ENCODE assay signal across 28 cellular contexts in the genomic region with DNA sequence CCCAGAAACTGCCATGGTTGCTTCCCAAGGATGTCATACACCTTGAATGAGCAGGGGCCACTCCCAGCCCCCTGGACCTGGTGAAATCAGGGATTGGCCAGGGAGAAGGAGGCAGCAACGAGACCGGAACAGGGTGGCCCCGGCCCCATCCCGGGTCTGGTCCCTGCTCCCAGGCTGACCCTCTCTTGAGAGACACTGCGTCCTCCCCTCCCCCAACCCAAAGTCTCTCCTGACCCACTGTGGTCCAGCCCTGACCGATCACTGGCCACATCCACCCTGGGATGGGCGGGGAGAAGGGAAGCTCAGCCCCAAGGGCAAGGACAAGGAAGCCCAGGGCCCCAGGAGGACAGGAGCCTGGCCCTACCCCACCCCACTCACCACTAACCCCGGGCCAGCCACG. TPM values are rescaled to one million over a fixed set of nuclear protein-coding genes. Genes with fewer than 3 reads are reported as not detected.
DNase-seq lines count a peak whose midpoint lies in the region; ATAC-seq lines count a peak whose summit lies in the region.
"Had no signal": no experiment of that assay in that cellular context is flagged by ENCODE, and none has a peak within 500 bp of the region (broad histone marks: within the 10 kb centered on the region; RNA-seq: fewer than 3 reads in every experiment).

No MANE protein-coding gene starts in this region.

- H2BK120ac ChIP-seq in mesenchymal stem cell (ENCODE audit: low read depth, low read length) = peak overlapping the region; percentile 55

- H4K20me1 ChIP-seq in BLaER1 = peaks cover 5% of the 10 kb centered on the region; the same call in 1 of the 2 replicates

- H3K9me3 ChIP-seq in BLaER1 = 0 out of 2 replicates have a peak, but pooled peaks cover 7% of the 10 kb centered on the region
- no peaks in the 10 kb centered on the region for H3K9me3 ChIP-seq in CD4-positive, CD25-positive, alpha-beta regulatory T cell (ENCODE audit: control insufficient read depth in 2 of 2, low read length in 2 of 2)
- no peaks in the 10 kb centered on the region for H3K9me3 ChIP-seq in T-helper 17 cell (ENCODE audit: control insufficient read depth, low read length, poor library complexity, severe bottlenecking)
- H3K9me3 ChIP-seq in mesenchymal stem cell (ENCODE audit: control insufficient read depth, low read length) = no peaks in the 10 kb centered on the region
- H3K9me3 ChIP-seq: body of pancreas, lower lobe of right lung, mucosa of descending colon had no signal

- no peak overlapping the region for H3K14ac ChIP-seq in mesenchymal stem cell (ENCODE audit: low read length in 2 of 2)

- H3K9ac ChIP-seq in BLaER1 = no peak overlapping the region
- no peak overlapping the region for H3K9ac ChIP-seq in mesenchymal stem cell (ENCODE audit: low read length)
- H3K9ac ChIP-seq: neural progenitor cell had no signal

- peak overlapping the region; percentile 75 to 85 (median 77) for H3K27ac Mint-ChIP-seq in CD4-positive, CD25-positive, alpha-beta regulatory T cell
- peak overlapping the region; percentile 19 for H3K27ac Mint-ChIP-seq in T-helper 17 cell
- H3K27ac Mint-ChIP-seq: progenitor cell of endocrine pancreas had no signal

- no peak overlapping the region for H3K4ac ChIP-seq in mesenchymal stem cell (ENCODE audit: low read depth in 1 of 2, low read length in 2 of 2)

- peak overlapping the region; percentile 45 for H2BK15ac ChIP-seq in mesenchymal stem cell (ENCODE audit: low read depth, poor library complexity, severe bottlenecking)

- H3K27me3 Mint-ChIP-seq in CD4-positive, CD25-positive, alpha-beta regulatory T cell = no peaks in the 10 kb centered on the region
- H3K27me3 Mint-ChIP-seq in T-helper 17 cell = no peaks in the 10 kb centered on the region

- no peak overlapping the region for H2AFZ ChIP-seq in mesenchymal stem cell (ENCODE audit: low read depth, low read length)
- H2AFZ ChIP-seq: neural progenitor cell had no signal

- H3K4me2 ChIP-seq in BLaER1 = peak overlapping the region; percentile 73
- H3K4me2 ChIP-seq in mesenchymal stem cell (ENCODE audit: low read length, poor library complexity, severe bottlenecking) = no peak overlapping the region
- H3K4me2 ChIP-seq: neural progenitor cell had no signal

- H3K27me3 ChIP-seq in BLaER1 (no peaks in the 10 kb centered on the region), mesenchymal stem cell (ENCODE audit: control insufficient read depth in 1 of 2, insufficient read depth in 1 of 2, low read length in 2 of 2) (peaks cover 0 to 9% of the 10 kb centered on the region in 2 experiments)
- H3K27me3 ChIP-seq in CD4-positive, CD25-positive, alpha-beta regulatory T cell (ENCODE audit: control insufficient read depth, insufficient read depth, low read length) = no peaks in the 10 kb centered on the region
- H3K27me3 ChIP-seq: body of pancreas, neural progenitor cell had no signal

- H3K4me3 ChIP-seq in BLaER1 (no peak overlapping the region), mesenchymal stem cell (ENCODE audit: insufficient read depth in 1 of 2, low read depth in 1 of 2, low read length in 2 of 2) (no peak overlapping the region)
- no peak overlapping the region for H3K4me3 ChIP-seq in CD4-positive, CD25-positive, alpha-beta regulatory T cell (ENCODE audit: low read depth, low read length)
- H3K4me3 ChIP-seq: body of pancreas, lower lobe of right lung, mucosa of descending colon, neural progenitor cell, stomach, tibial nerve had no signal

- no peak overlapping the region for H4K8ac ChIP-seq in mesenchymal stem cell (ENCODE audit: low read length)

- peak overlapping the region in 1 of 2 experiments; percentile 44 for H3K18ac ChIP-seq in mesenchymal stem cell (ENCODE audit: low read depth in 1 of 2, low read length in 2 of 2)

- no peak for DNase-seq in CD4-positive, CD25-positive, alpha-beta regulatory T cell
- no peak for DNase-seq in T-helper 17 cell
- no peak for DNase-seq in mesenchymal stem cell
- DNase-seq in GM19240 (ENCODE audit: insufficient read length, low spot score) = no peak
- DNase-seq: activated T-cell treated with anti-CD3 and anti-CD28 coated beads, Interleukin-2, amount 50 U/mL, for 4 hours; body of pancreas; cerebellar nuclear complex; GF-D8; glutamatergic neuron; HCEC 1CT; lower lobe of right lung; mucosa of descending colon; NCI-H1048; NCI-H187 treated with DMSO at 0.1 percent for 48 hours; NCI-H526 treated with DMSO at 0.1 percent for 48 hours; RPMI8226; stimulated activated CD4-positive, alpha-beta T cell treated with anti-CD3 and anti-CD28 coated beads, Interleukin-15, amount 100 ng/mL, for 24 hours; stomach had no signal

- H3K79me1 ChIP-seq in mesenchymal stem cell (replicated peaks; ENCODE audit: low read length, poor library complexity, severe bottlenecking) = no peaks in the 10 kb centered on the region

- WGBS in mesenchymal stem cell = 91% methylated on average over 9 of the region's 9 CpGs

- H3K27ac ChIP-seq in BLaER1 (peak overlapping the region; percentile 65), mesenchymal stem cell (ENCODE audit: low read length, poor library complexity, severe bottlenecking) (no peak overlapping the region)
- H3K27ac ChIP-seq in CD4-positive, CD25-positive, alpha-beta regulatory T cell (ENCODE audit: insufficient read depth, low read length, poor library complexity, severe bottlenecking) = peak overlapping the region; percentile 2
- H3K27ac ChIP-seq: body of pancreas, epithelial cell of prostate, HL-60, lower lobe of right lung, neural progenitor cell, stomach, tibial nerve, VCaP had no signal

- peak overlapping the region; percentile 71 for H4K91ac ChIP-seq in mesenchymal stem cell (ENCODE audit: low read length)

- H3K4me1 ChIP-seq in BLaER1 (peaks cover 90% of the 10 kb centered on the region), mesenchymal stem cell (ENCODE audit: control insufficient read depth, insufficient read depth, low read depth, low read length) (peaks cover 12% of the 10 kb centered on the region)
- peaks cover 12% of the 10 kb centered on the region for H3K4me1 ChIP-seq in CD4-positive, CD25-positive, alpha-beta regulatory T cell (ENCODE audit: control insufficient read depth, insufficient read depth, low read length, poor library complexity, severe bottlenecking)
- H3K4me1 ChIP-seq: body of pancreas, neural progenitor cell, tibial nerve had no signal

- no peak for ATAC-seq in CD4-positive, CD25-positive, alpha-beta regulatory T cell (ENCODE audit: low read depth in 2 of 2)
- ATAC-seq in T-helper 17 cell (no peak), GM18868 (IDR thresholded peaks at IDR 0.05; ENCODE audit: unreplicated experiment) (no peak), HG03280 (IDR thresholded peaks at IDR 0.05; ENCODE audit: unreplicated experiment) (no peak)
- ATAC-seq: body of pancreas, lower lobe of right lung had no signal

- H3K23ac ChIP-seq in mesenchymal stem cell (ENCODE audit: low read length in 2 of 2) = no peak overlapping the region

- no peaks in the 10 kb centered on the region for H3K9me3 Mint-ChIP-seq in CD4-positive, CD25-positive, alpha-beta regulatory T cell
- H3K9me3 Mint-ChIP-seq: activated T-cell treated with anti-CD3 and anti-CD28 coated beads, Interleukin-2, amount 50 U/mL, for 4 hours; neural progenitor cell had no signal

- H3K36me3 Mint-ChIP-seq in CD4-positive, CD25-positive, alpha-beta regulatory T cell = peaks cover 51% of the 10 kb centered on the region
- H3K36me3 Mint-ChIP-seq in T-helper 17 cell (ENCODE audit: low read depth) = peaks cover 9% of the 10 kb centered on the region
- H3K36me3 Mint-ChIP-seq: neural progenitor cell had no signal

- no peak overlapping the region for H2BK5ac ChIP-seq in mesenchymal stem cell (ENCODE audit: low read depth, low read length, poor library complexity, severe bottlenecking)

- no peak overlapping the region for H2AK5ac ChIP-seq in mesenchymal stem cell (ENCODE audit: low read length, severe bottlenecking)

- H3K4me1 Mint-ChIP-seq in CD4-positive, CD25-positive, alpha-beta regulatory T cell = peaks cover 0 to 76% (median 33%) of the 10 kb centered on the region in 4 donors
- H3K4me1 Mint-ChIP-seq in T-helper 17 cell = peaks cover 44% of the 10 kb centered on the region

- H3K4me3 Mint-ChIP-seq in CD4-positive, CD25-positive, alpha-beta regulatory T cell = no peak overlapping the region
- no peak overlapping the region for H3K4me3 Mint-ChIP-seq in T-helper 17 cell
- H3K4me3 Mint-ChIP-seq: activated T-cell treated with anti-CD3 and anti-CD28 coated beads, Interleukin-2, amount 50 U/mL, for 4 hours had no signal

- H3K36me3 ChIP-seq in BLaER1 (peaks cover 58% of the 10 kb centered on the region), mesenchymal stem cell (ENCODE audit: control insufficient read depth in 1 of 2, insufficient read depth in 2 of 2, low read depth in 1 of 2, low read length in 2 of 2) (no peaks in the 10 kb centered on the region)
- peaks cover 86% of the 10 kb centered on the region for H3K36me3 ChIP-seq in CD4-positive, CD25-positive, alpha-beta regulatory T cell (ENCODE audit: control insufficient read depth, insufficient read depth, low read length)
- H3K36me3 ChIP-seq: neural progenitor cell, tibial nerve had no signal

- peak overlapping the region in 1 of 2 experiments; percentile 75 for H2BK12ac ChIP-seq in mesenchymal stem cell (ENCODE audit: low read length in 2 of 2)

RNA-seq across cellular contexts. Expression of a gene that starts 12.4 kb away (rescaled TPM):
- total RNA-seq in CD4-positive, CD25-positive, alpha-beta regulatory T cell = 153 TPM
- polyA plus RNA-seq in CD4-positive, CD25-positive, alpha-beta regulatory T cell = 10 to 100 TPM; 47.4 to 56.9 (median 48.9) TPM
- total RNA-seq in T-helper 17 cell = 10 to 100 TPM; 89.5 to 98.7 TPM
- 0.65 TPM for polyA plus RNA-seq in mesenchymal stem cell (2013, experiment 1 of 2)
- 0.41 TPM for polyA plus RNA-seq in mesenchymal stem cell (2013, experiment 2 of 2)
- total RNA-seq: progenitor cell of endocrine pancreas had no signal

RNA-seq across cellular contexts. Expression of a gene that starts 50.7 kb away (rescaled TPM):
- 537 TPM for total RNA-seq in CD4-positive, CD25-positive, alpha-beta regulatory T cell
- polyA plus RNA-seq in CD4-positive, CD25-positive, alpha-beta regulatory T cell = 1,000 to 10,000 TPM in 2 of 4 donors, 100 to 1,000 TPM in 2; 861 to 1,162 (median 988) TPM
- 100 to 1,000 TPM; 297 to 478 TPM for total RNA-seq in T-helper 17 cell
- 121 TPM for polyA plus RNA-seq in mesenchymal stem cell (2013, experiment 1 of 2)
- polyA plus RNA-seq in mesenchymal stem cell (2013, experiment 2 of 2) = 117 TPM
- total RNA-seq: SK-MEL-5 had no signal
